8 cellular contexts compared by ENCODE assay signal in genomic region chr6:39361657-39362486, GRCh38. TPM values are rescaled to one million over a fixed set of nuclear protein-coding genes. Genes with fewer than 3 reads are reported as not detected.
DNase-seq lines count a peak whose midpoint lies in the region; ATAC-seq and TF ChIP-seq lines count a peak whose summit lies in the region.

No MANE protein-coding gene starts in this region.

- no peak overlapping the region for H3K27ac Mint-ChIP-seq in CD14-positive monocyte
- H3K27ac Mint-ChIP-seq in activated naive CD8-positive, alpha-beta T cell treated with anti-CD3 and anti-CD28 coated beads, Interleukin-2, amount 10 ng/mL, durations not matched to agents 7 days and 5 days = no peak overlapping the region

- intact Hi-C loops in CD14-positive monocyte (cut with micrococcal nuclease) = no loop called here
- intact Hi-C loops in left ventricle myocardium inferior (cut with micrococcal nuclease) = no loop called here
- intact Hi-C loops in prostate gland (cut with DNase I) = no loop called here

- H3K4me1 ChIP-seq in left ventricle myocardium inferior (peaks cover 12% of the 10 kb centered on the region), prostate gland (replicated peaks) (no peaks in the 10 kb centered on the region)

- H3K4me3 ChIP-seq in LNCaP clone FGC (ENCODE audit: low read depth, low read length) = no peak overlapping the region
- H3K4me3 ChIP-seq in left ventricle myocardium inferior = no peak overlapping the region
- H3K4me3 ChIP-seq in prostate gland = no peak overlapping the region

- no peak overlapping the region for H3K4me3 Mint-ChIP-seq in CD14-positive monocyte
- H3K4me3 Mint-ChIP-seq in activated naive CD8-positive, alpha-beta T cell treated with anti-CD3 and anti-CD28 coated beads, Interleukin-2, amount 10 ng/mL, durations not matched to agents 7 days and 5 days = no peak overlapping the region

- TF ChIP-seq CTCF in CD14-positive monocyte (IDR thresholded peaks at IDR 0.05) (peak; percentile 86), LNCaP clone FGC (IDR thresholded peaks at IDR 0.05; ENCODE audit: control insufficient read depth, extremely low read depth, insufficient read depth) (peak; percentile 85), left ventricle myocardium inferior (IDR thresholded peaks at IDR 0.05; ENCODE audit: borderline replicate concordance) (peak; percentile 86), prostate gland (IDR thresholded peaks at IDR 0.05) (peak; percentile 28 to 72 (median 46))

- H3K36me3 Mint-ChIP-seq in CD14-positive monocyte = no peaks in the 10 kb centered on the region
- H3K36me3 Mint-ChIP-seq in activated naive CD8-positive, alpha-beta T cell treated with anti-CD3 and anti-CD28 coated beads, Interleukin-2, amount 10 ng/mL, durations not matched to agents 7 days and 5 days = no peaks in the 10 kb centered on the region

- no peaks in the 10 kb centered on the region for H3K36me3 ChIP-seq in left ventricle myocardium inferior
- H3K36me3 ChIP-seq in prostate gland = no peaks in the 10 kb centered on the region

- 29% methylated on average over 21 of the region's 21 CpGs for WGBS in prostate gland

- POLR2A ChIA-PET in activated naive CD8-positive, alpha-beta T cell treated with anti-CD3 and anti-CD28 coated beads, Interleukin-2, amount 10 ng/mL, durations not matched to agents 7 days and 5 days (lab: Charles Lee) = no interaction called here

- H3K9me3 Mint-ChIP-seq in CD14-positive monocyte = no peaks in the 10 kb centered on the region
- no peaks in the 10 kb centered on the region for H3K9me3 Mint-ChIP-seq in activated naive CD8-positive, alpha-beta T cell treated with anti-CD3 and anti-CD28 coated beads, Interleukin-2, amount 10 ng/mL, durations not matched to agents 7 days and 5 days

- H3K27me3 Mint-ChIP-seq in CD14-positive monocyte (ENCODE audit: low read depth in 3 of 3) = peaks cover 2 to 8% (median 4%) of the 10 kb centered on the region in 3 donors
- H3K27me3 Mint-ChIP-seq in activated naive CD8-positive, alpha-beta T cell treated with anti-CD3 and anti-CD28 coated beads, Interleukin-2, amount 10 ng/mL, durations not matched to agents 7 days and 5 days = no peaks in the 10 kb centered on the region

- DNase-seq in CD14-positive monocyte (ENCODE audit: low spot score) (peak; percentile 58), LNCaP clone FGC (ENCODE audit: low read depth) (no peak), RPMI7951 (ENCODE audit: low read depth) (peak; percentile 71), left ventricle myocardium inferior (peak; percentile 49), prostate gland (ENCODE audit: low spot score) (peak; percentile 26)
- DNase-seq in activated naive CD8-positive, alpha-beta T cell treated with anti-CD3 and anti-CD28 coated beads, Interleukin-2, amount 10 ng/mL, durations not matched to agents 7 days and 5 days = peak; percentile 57

- TF ChIP-seq POLR2A in prostate gland (IDR thresholded peaks at IDR 0.05) = no peak

- peaks cover 2% of the 10 kb centered on the region for H3K4me1 Mint-ChIP-seq in CD14-positive monocyte
- no peaks in the 10 kb centered on the region for H3K4me1 Mint-ChIP-seq in activated naive CD8-positive, alpha-beta T cell treated with anti-CD3 and anti-CD28 coated beads, Interleukin-2, amount 10 ng/mL, durations not matched to agents 7 days and 5 days

- ATAC-seq in GM19351 (IDR thresholded peaks at IDR 0.05; ENCODE audit: unreplicated experiment) = peak; percentile 75
- ATAC-seq in activated naive CD8-positive, alpha-beta T cell treated with anti-CD3 and anti-CD28 coated beads, Interleukin-2, amount 10 ng/mL, durations not matched to agents 7 days and 5 days (ENCODE audit: low read depth) = peak; percentile 75
- no peak for ATAC-seq in GM19324 (IDR thresholded peaks at IDR 0.05; ENCODE audit: low FRiP score, unreplicated experiment)

- H3K27ac ChIP-seq in left ventricle myocardium inferior (replicated peaks) (no peak overlapping the region), prostate gland (no peak overlapping the region)

- H3K27me3 ChIP-seq in left ventricle myocardium inferior (ENCODE audit: low read depth) (peaks cover 24% of the 10 kb centered on the region), prostate gland (replicated peaks; ENCODE audit: insufficient read depth) (no peaks in the 10 kb centered on the region)

- no peaks in the 10 kb centered on the region for H3K9me3 ChIP-seq in left ventricle myocardium inferior (replicated peaks)
- H3K9me3 ChIP-seq in prostate gland = no peaks in the 10 kb centered on the region

RNA-seq across cellular contexts. Expression of gene KCNK16, which starts 39.4 kb away (rescaled TPM):
- not detected for polyA plus RNA-seq in CD14-positive monocyte
- not detected in 2 replicates for total RNA-seq in RPMI7951 (2014; rRNA removed; shearing (Covaris generic))
- total RNA-seq in activated naive CD8-positive, alpha-beta T cell treated with anti-CD3 and anti-CD28 coated beads, Interleukin-2, amount 10 ng/mL, durations not matched to agents 7 days and 5 days = not detected
- total RNA-seq in left ventricle myocardium inferior = not detected
- not detected for total RNA-seq in prostate gland

RNA-seq across cellular contexts. Expression of gene KCNK17, which starts 47.7 kb away (rescaled TPM):
- not detected for polyA plus RNA-seq in CD14-positive monocyte
- total RNA-seq in RPMI7951 (2014; rRNA removed; shearing (Covaris generic)) = not detected in 2 replicates
- total RNA-seq in activated naive CD8-positive, alpha-beta T cell treated with anti-CD3 and anti-CD28 coated beads, Interleukin-2, amount 10 ng/mL, durations not matched to agents 7 days and 5 days = not detected
- total RNA-seq in left ventricle myocardium inferior (0.52 TPM), prostate gland (under 1 TPM; 0.51 to 0.64 TPM)
